Comparison of ENCODE assay signal across 8 cellular contexts in genomic region chr2:226478121-226478809, GRCh38.
A peak's percentile ranks its signal among the peaks of the same experiment; 100 is the strongest.
DNase-seq lines count a peak whose midpoint lies in the region; ATAC-seq and TF ChIP-seq lines count a peak whose summit lies in the region.

No MANE protein-coding gene starts in this region.

- no peaks in the 10 kb centered on the region for H3K79me2 ChIP-seq in OCI-LY7 (ENCODE audit: insufficient read depth, low read depth, low read length)

- H3K27ac ChIP-seq in mesenchymal stem cell (ENCODE audit: low read length, poor library complexity, severe bottlenecking) (peak overlapping the region; percentile 88), upper lobe of left lung (peak overlapping the region in 3 of 4 donors; percentile 28 to 54 (median 34)), OCI-LY7 (ENCODE audit: low read depth, low read length, poor library complexity, severe bottlenecking) (no peak overlapping the region)

- no peak for TF ChIP-seq EP300 in upper lobe of left lung (IDR thresholded peaks at IDR 0.05)

- POLR2A ChIA-PET in OCI-LY7 (lab: Charles Lee) = interaction anchor here (0.6 to 0.7 kb wide), 4 partner anchors 15 to 416 kb away, joined by 3 read pairs; no protein-coding TSS in a partner anchor

- H3K4me1 ChIP-seq in mesenchymal stem cell (ENCODE audit: control insufficient read depth, insufficient read depth, low read depth, low read length) (peaks cover 14% of the 10 kb centered on the region), upper lobe of left lung (no peaks in the 10 kb centered on the region), OCI-LY7 (ENCODE audit: insufficient read depth, low read length, poor library complexity, severe bottlenecking) (no peaks in the 10 kb centered on the region)

- no peak for TF ChIP-seq POLR2A in upper lobe of left lung (IDR thresholded peaks at IDR 0.05)

- no peaks in the 10 kb centered on the region for H3K27me3 ChIP-seq in mesenchymal stem cell (ENCODE audit: control insufficient read depth in 1 of 2, insufficient read depth in 1 of 2, low read length in 2 of 2)
- no peaks in the 10 kb centered on the region for H3K27me3 ChIP-seq in upper lobe of left lung

- no peaks in the 10 kb centered on the region for H3K9me2 ChIP-seq in OCI-LY7 (ENCODE audit: insufficient read depth, low read length)

- no peaks in the 10 kb centered on the region for H3K79me1 ChIP-seq in mesenchymal stem cell (replicated peaks; ENCODE audit: low read length, poor library complexity, severe bottlenecking)

- peak overlapping the region; percentile 78 for H4K8ac ChIP-seq in mesenchymal stem cell (ENCODE audit: low read length)

- H3K14ac ChIP-seq in mesenchymal stem cell (ENCODE audit: low read length in 2 of 2) = no peak overlapping the region

- H3K4me2 ChIP-seq in mesenchymal stem cell (ENCODE audit: low read length, poor library complexity, severe bottlenecking) (no peak overlapping the region), OCI-LY7 (ENCODE audit: low read length) (no peak overlapping the region)

- H3K4me3 ChIP-seq in mesenchymal stem cell (ENCODE audit: insufficient read depth in 1 of 2, low read depth in 1 of 2, low read length in 2 of 2) = no peak overlapping the region
- no peak overlapping the region for H3K4me3 ChIP-seq in upper lobe of left lung
- no peak overlapping the region for H3K4me3 ChIP-seq in OCI-LY7 (ENCODE audit: low read depth, low read length, poor library complexity, severe bottlenecking)

- no TSS peak for BruUV-seq in OCI-LY7 (replicated peaks; lab: Mats Ljungman, UMichigan)

- peak overlapping the region; percentile 81 for H3K9ac ChIP-seq in mesenchymal stem cell (ENCODE audit: low read length)

- H4K91ac ChIP-seq in mesenchymal stem cell (ENCODE audit: low read length) = peak overlapping the region; percentile 30

- no peak for TF ChIP-seq CTCF in upper lobe of left lung (IDR thresholded peaks at IDR 0.05)
- no peak for TF ChIP-seq CTCF in OCI-LY7 (conservative IDR thresholded peaks at IDR 0.05; ENCODE audit: low read length)

- no peak overlapping the region for H2AK5ac ChIP-seq in mesenchymal stem cell (ENCODE audit: low read length, severe bottlenecking)

- H3K4ac ChIP-seq in mesenchymal stem cell (ENCODE audit: low read depth in 1 of 2, low read length in 2 of 2) = no peak overlapping the region

- H2BK120ac ChIP-seq in mesenchymal stem cell (ENCODE audit: low read depth, low read length) = peak overlapping the region; percentile 23

- H3K36me3 ChIP-seq in mesenchymal stem cell (ENCODE audit: control insufficient read depth in 1 of 2, insufficient read depth in 2 of 2, low read depth in 1 of 2, low read length in 2 of 2) (no peaks in the 10 kb centered on the region), upper lobe of left lung (no peaks in the 10 kb centered on the region), OCI-LY7 (ENCODE audit: insufficient read depth, low read length) (no peaks in the 10 kb centered on the region)

- peak overlapping the region; percentile 91 for H2BK5ac ChIP-seq in mesenchymal stem cell (ENCODE audit: low read depth, low read length, poor library complexity, severe bottlenecking)

- H3K23ac ChIP-seq in mesenchymal stem cell (ENCODE audit: low read length in 2 of 2) = no peak overlapping the region

- 0% methylated on average over 8 of the region's 8 CpGs for WGBS in mesenchymal stem cell
- 36 to 43% methylated on average over 8 of the region's 8 CpGs for WGBS in upper lobe of left lung, 2 donors

- H4K20me1 ChIP-seq in OCI-LY7 (ENCODE audit: insufficient read depth, low read length) = no peaks in the 10 kb centered on the region

- peak; percentile 84 to 85 for ATAC-seq in upper lobe of left lung (ENCODE audit: low FRiP score in 2 of 2)

- peak overlapping the region; percentile 15 to 71 for H3K18ac ChIP-seq in mesenchymal stem cell (ENCODE audit: low read depth in 1 of 2, low read length in 2 of 2)

- H2AFZ ChIP-seq in mesenchymal stem cell (ENCODE audit: low read depth, low read length) (no peak overlapping the region), OCI-LY7 (ENCODE audit: low read length) (no peak overlapping the region)

- H3K9me3 ChIP-seq in mesenchymal stem cell (ENCODE audit: control insufficient read depth, low read length) = peaks cover under 1% of the 10 kb centered on the region
- no peaks in the 10 kb centered on the region for H3K9me3 ChIP-seq in upper lobe of left lung
- no peaks in the 10 kb centered on the region for H3K9me3 ChIP-seq in OCI-LY7 (ENCODE audit: low read length)

- DNase-seq in HuH-7 (ENCODE audit: low spot score) = peak; percentile 24
- DNase-seq in dedifferentiated amniotic fluid mesenchymal stem cell (ENCODE audit: extremely low spot score) = peak; percentile 81
- DNase-seq in mesenchymal stem cell = peak; percentile 90
- no peak for DNase-seq in upper lobe of left lung
- DNase-seq in NCI-H82 (lab: John Stamatoyannopoulos, UW) = no peak
- DNase-seq in NCI-H2081 (lab: John Stamatoyannopoulos, UW) = no peak
- no peak for DNase-seq in NCI-H128 (lab: John Stamatoyannopoulos, UW; ENCODE audit: unreplicated experiment)
- no peak for DNase-seq in OCI-LY7 (ENCODE audit: low spot score)

- CTCF ChIA-PET in OCI-LY7 (lab: Charles Lee; ENCODE audit: unreplicated experiment) = no interaction called here

- H2BK15ac ChIP-seq in mesenchymal stem cell (ENCODE audit: low read depth, poor library complexity, severe bottlenecking) = no peak overlapping the region

- H2BK12ac ChIP-seq in mesenchymal stem cell (ENCODE audit: low read length in 2 of 2) = peak overlapping the region in 1 of 2 experiments; percentile 1

- intact Hi-C loops in OCI-LY7 (cut with micrococcal nuclease; ENCODE audit: unreplicated experiment) = no loop called here

Comparison
In these comparisons a context has a peak if more than half of its experiments do, and no peak if none do; other contexts are left out.
1. DNase-seq: peak in HuH-7 (single experiment), dedifferentiated amniotic fluid mesenchymal stem cell (single experiment) and mesenchymal stem cell (single experiment); none in upper lobe of left lung (0 of 2), NCI-H82 (single experiment), NCI-H2081 (0 of 2), NCI-H128 (single experiment) and OCI-LY7 (single experiment).